In the genomic region with DNA sequence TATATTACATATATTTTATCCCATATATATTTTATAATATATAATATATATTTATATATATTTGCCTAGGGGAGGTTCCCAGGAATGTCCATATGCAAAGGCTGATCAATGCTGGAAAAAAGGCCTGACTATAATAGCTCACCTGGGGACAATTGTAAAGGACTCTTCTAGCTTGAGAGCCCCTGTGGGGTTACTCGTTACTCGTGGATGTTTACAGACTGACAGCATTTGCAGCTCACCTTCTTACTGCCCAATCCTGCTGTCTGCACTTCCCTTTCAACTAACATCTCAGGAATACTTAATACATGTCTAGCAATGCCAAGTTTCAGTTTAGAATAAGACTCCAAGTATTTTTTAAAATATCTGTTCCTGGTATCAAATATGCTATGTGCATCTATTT, we compare ENCODE assay signal across 22 cellular contexts.
"Had no signal": no experiment of that assay in that cellular context is flagged by ENCODE, and none has a peak within 500 bp of the region (broad histone marks: within the 10 kb centered on the region; RNA-seq: fewer than 3 reads in every experiment).

No MANE protein-coding gene starts in this region.

- H3K4me3 ChIP-seq: gastroesophageal sphincter, left ventricle myocardium inferior, suprapubic skin, tibial nerve had no signal

- H3K36me3 ChIP-seq: gastroesophageal sphincter, left ventricle myocardium inferior, suprapubic skin, tibial nerve, WERI-Rb-1 had no signal

- DNase-seq: activated CD4-positive, alpha-beta T cell treated with anti-CD3 and anti-CD28 coated beads for 1 hour; activated CD4-positive, alpha-beta T cell treated with anti-CD3 and anti-CD28 coated beads, Interleukin-2, amount 50 U/mL, for 1 hour; activated CD8-positive, alpha-beta T cell treated with anti-CD3 and anti-CD28 coated beads, Interleukin-2, amount 10 ng/mL, durations not matched to agents 7 days and 5 days; activated gamma-delta T cell; activated naive CD4-positive, alpha-beta T cell treated with anti-CD3 and anti-CD28 coated beads, Interleukin-2, amount 50 U/mL, for 16 hours; activated naive CD8-positive, alpha-beta T cell treated with anti-CD3 and anti-CD28 coated beads, Interleukin-2, amount 50 U/mL, for 24 hours; cortex of kidney; head of caudate nucleus; hypothalamus; immature natural killer cell; left ventricle myocardium inferior; posterior cingulate gyrus; small intestine; stimulated activated CD4-positive, alpha-beta T cell treated with anti-CD3 and anti-CD28 coated beads, Interleukin-2, amount 100 ng/mL, for 24 hours; stimulated activated naive CD8-positive, alpha-beta T cell treated with anti-CD3 and anti-CD28 coated beads, Interleukin-15, amount 100 ng/mL, for 72 hours; WERI-Rb-1 had no signal

- H3K27ac ChIP-seq: epithelial cell of prostate, gastroesophageal sphincter, left ventricle myocardium inferior, suprapubic skin, tibial nerve, WERI-Rb-1 had no signal

- H3K27me3 ChIP-seq: gastroesophageal sphincter, suprapubic skin, tibial nerve had no signal

- H3K4me1 ChIP-seq: gastroesophageal sphincter, left ventricle myocardium inferior, suprapubic skin, tibial nerve had no signal

- ATAC-seq: activated CD8-positive, alpha-beta T cell treated with anti-CD3 and anti-CD28 coated beads, Interleukin-2, amount 10 ng/mL, durations not matched to agents 7 days and 5 days; activated naive CD8-positive, alpha-beta T cell treated with anti-CD3 and anti-CD28 coated beads, Interleukin-2, amount 50 U/mL, for 24 hours; gastroesophageal sphincter; sciatic nerve; stimulated activated effector memory CD8-positive, alpha-beta T cell treated with anti-CD3 and anti-CD28 coated beads, Interleukin-12 subunit alpha, Interleukin-12 subunit beta, amount 100 ng/mL, for 72 hours; stimulated activated naive CD8-positive, alpha-beta T cell treated with anti-CD3 and anti-CD28 coated beads, Interleukin-15, amount 100 ng/mL, for 72 hours had no signal
